ENCODE assay signal across 26 cellular contexts in the genomic region with DNA sequence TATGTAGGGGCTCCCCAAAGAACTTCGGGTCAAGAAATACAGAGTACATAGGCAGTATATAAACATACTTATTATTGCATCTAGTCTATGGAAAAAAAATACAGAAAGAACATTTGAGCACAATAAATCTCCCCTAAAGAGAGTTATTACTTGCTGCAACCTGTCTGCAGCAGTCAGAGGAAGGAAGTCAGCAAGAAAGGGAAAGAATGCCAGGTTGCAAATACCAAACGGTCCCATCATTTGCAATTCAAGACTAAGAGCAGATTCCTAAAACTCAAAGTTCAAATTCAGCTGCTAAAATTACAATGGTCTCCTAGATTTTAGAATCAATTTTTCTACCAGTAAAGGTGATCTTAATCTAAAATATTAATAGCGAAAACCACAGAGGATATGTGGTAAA.
"Had no signal": no experiment of that assay in that cellular context is flagged by ENCODE, and none has a peak within 500 bp of the region (broad histone marks: within the 10 kb centered on the region; RNA-seq: fewer than 3 reads in every experiment).

No MANE protein-coding gene starts in this region.

- H3K27ac ChIP-seq: adrenal gland, ascending aorta, brain microvascular endothelial cell, left lung, neural progenitor cell, right lobe of liver, skin epidermis, tibial artery had no signal

- H3K27ac Mint-ChIP-seq: activated T-cell treated with anti-CD3 and anti-CD28 coated beads, Interleukin-2, amount 50 U/mL, for 24 hours; activated T-helper 17 cell treated with anti-CD3 and anti-CD28 coated beads, Interleukin-2, amount 50 U/mL, for 72 hours; immature natural killer cell; mesothelial cell of epicardium; naive thymus-derived CD8-positive, alpha-beta T cell; neural progenitor cell; stimulated activated effector memory CD8-positive, alpha-beta T cell treated with anti-CD3 and anti-CD28 coated beads, Interleukin-12 subunit alpha, Interleukin-12 subunit beta, amount 100 ng/mL, for 72 hours; T-cell had no signal

- H3K4me3 ChIP-seq: adrenal gland, ascending aorta, left lung, lung, neural progenitor cell, right lobe of liver, skin epidermis, tibial artery had no signal

- H3K9me3 ChIP-seq: adrenal gland, ascending aorta, left lung, right lobe of liver, tibial artery had no signal

- H3K9me3 Mint-ChIP-seq: activated T-cell treated with anti-CD3 and anti-CD28 coated beads, Interleukin-2, amount 50 U/mL, for 24 hours; activated T-helper 17 cell treated with anti-CD3 and anti-CD28 coated beads, Interleukin-2, amount 50 U/mL, for 72 hours; central memory CD8-positive, alpha-beta T cell; immature natural killer cell; stimulated activated effector memory CD8-positive, alpha-beta T cell treated with anti-CD3 and anti-CD28 coated beads, Interleukin-12 subunit alpha, Interleukin-12 subunit beta, amount 100 ng/mL, for 72 hours; stimulated activated naive CD8-positive, alpha-beta T cell treated with anti-CD3 and anti-CD28 coated beads, Interleukin-15, amount 100 ng/mL, for 72 hours; T-cell had no signal

- H3K36me3 Mint-ChIP-seq: immature natural killer cell; mesothelial cell of epicardium; stimulated activated effector memory CD8-positive, alpha-beta T cell treated with anti-CD3 and anti-CD28 coated beads, Interleukin-12 subunit alpha, Interleukin-12 subunit beta, amount 100 ng/mL, for 72 hours had no signal

- H3K4me1 ChIP-seq: adrenal gland, ascending aorta, left lung, right lobe of liver had no signal

- H3K4me3 Mint-ChIP-seq: activated naive CD8-positive, alpha-beta T cell; activated T-cell treated with anti-CD3 and anti-CD28 coated beads, Interleukin-2, amount 50 U/mL, for 24 hours; activated T-helper 17 cell treated with anti-CD3 and anti-CD28 coated beads, Interleukin-2, amount 50 U/mL, for 72 hours; central memory CD8-positive, alpha-beta T cell; immature natural killer cell; mesothelial cell of epicardium; naive thymus-derived CD8-positive, alpha-beta T cell; neural progenitor cell; stimulated activated effector memory CD8-positive, alpha-beta T cell treated with anti-CD3 and anti-CD28 coated beads, Interleukin-12 subunit alpha, Interleukin-12 subunit beta, amount 100 ng/mL, for 72 hours; stimulated activated naive CD8-positive, alpha-beta T cell treated with anti-CD3 and anti-CD28 coated beads, Interleukin-15, amount 100 ng/mL, for 72 hours; T-cell had no signal

- H3K9ac ChIP-seq: neural progenitor cell had no signal

- H3K27me3 Mint-ChIP-seq: activated naive CD8-positive, alpha-beta T cell; activated T-cell treated with anti-CD3 and anti-CD28 coated beads, Interleukin-2, amount 50 U/mL, for 24 hours; activated T-helper 17 cell treated with anti-CD3 and anti-CD28 coated beads, Interleukin-2, amount 50 U/mL, for 72 hours; central memory CD8-positive, alpha-beta T cell; naive thymus-derived CD8-positive, alpha-beta T cell; stimulated activated naive CD8-positive, alpha-beta T cell treated with anti-CD3 and anti-CD28 coated beads, Interleukin-15, amount 100 ng/mL, for 72 hours; T-cell had no signal

- DNase-seq: activated naive CD4-positive, alpha-beta T cell; activated T-cell treated with anti-CD3 and anti-CD28 coated beads, Interleukin-2, amount 50 U/mL, for 24 hours; adrenal gland; brain microvascular endothelial cell; erythroblast; foreskin melanocyte; hippocampal formation; immature natural killer cell; kidney glomerular epithelial cell; left lung; naive thymus-derived CD8-positive, alpha-beta T cell; posterior cingulate gyrus; right lobe of liver; stimulated activated CD4-positive, alpha-beta T cell treated with anti-CD3 and anti-CD28 coated beads, Interleukin-2, amount 100 ng/mL, for 24 hours; stimulated activated naive CD8-positive, alpha-beta T cell treated with anti-CD3 and anti-CD28 coated beads, Interleukin-15, amount 100 ng/mL, for 72 hours; T-cell; tibial artery had no signal

- H3K27me3 ChIP-seq: adrenal gland, ascending aorta, brain microvascular endothelial cell, left lung, neural progenitor cell, right lobe of liver, tibial artery had no signal

- H3K4me1 Mint-ChIP-seq: activated T-helper 17 cell treated with anti-CD3 and anti-CD28 coated beads, Interleukin-2, amount 50 U/mL, for 72 hours; immature natural killer cell; naive thymus-derived CD8-positive, alpha-beta T cell; neural progenitor cell; stimulated activated effector memory CD8-positive, alpha-beta T cell treated with anti-CD3 and anti-CD28 coated beads, Interleukin-12 subunit alpha, Interleukin-12 subunit beta, amount 100 ng/mL, for 72 hours; stimulated activated naive CD8-positive, alpha-beta T cell treated with anti-CD3 and anti-CD28 coated beads, Interleukin-15, amount 100 ng/mL, for 72 hours; T-cell had no signal

- ATAC-seq: activated T-helper 17 cell treated with anti-CD3 and anti-CD28 coated beads, Interleukin-2, amount 50 U/mL, for 72 hours; left lung; naive thymus-derived CD8-positive, alpha-beta T cell; right lobe of liver; stimulated activated effector memory CD8-positive, alpha-beta T cell treated with anti-CD3 and anti-CD28 coated beads, Interleukin-12 subunit alpha, Interleukin-12 subunit beta, amount 100 ng/mL, for 72 hours; stimulated activated naive CD8-positive, alpha-beta T cell treated with anti-CD3 and anti-CD28 coated beads, Interleukin-15, amount 100 ng/mL, for 72 hours; T-cell had no signal

- H3K36me3 ChIP-seq: adrenal gland, ascending aorta, brain microvascular endothelial cell, left lung, neural progenitor cell, right lobe of liver, tibial artery had no signal
